Comparison of ENCODE assay signal across 8 cellular contexts in genomic region chr11:12195773-12196172, GRCh38.
DNase-seq lines count a peak whose midpoint lies in the region; ATAC-seq and TF ChIP-seq lines count a peak whose summit lies in the region.

No MANE protein-coding gene starts in this region.

- H3K4me1 Mint-ChIP-seq in Caco-2 (ENCODE audit: low read depth, unreplicated experiment) = peaks cover 60% of the 10 kb centered on the region
- peaks cover 69% of the 10 kb centered on the region for H3K4me1 Mint-ChIP-seq in central memory CD8-positive, alpha-beta T cell

- no peaks in the 10 kb centered on the region for H3K27me3 Mint-ChIP-seq in Caco-2 (ENCODE audit: insufficient read depth, unreplicated experiment)
- H3K27me3 Mint-ChIP-seq in central memory CD8-positive, alpha-beta T cell = no peaks in the 10 kb centered on the region

- no TSS peak for BruUV-seq in Caco-2 (replicated peaks; lab: Mats Ljungman, UMichigan)

- no peaks in the 10 kb centered on the region for H3K9me3 Mint-ChIP-seq in Caco-2 (ENCODE audit: unreplicated experiment)
- H3K9me3 Mint-ChIP-seq in central memory CD8-positive, alpha-beta T cell = no peaks in the 10 kb centered on the region

- H3K4me1 ChIP-seq in Caco-2 (peaks cover 68% of the 10 kb centered on the region), RWPE2 (ENCODE audit: insufficient read depth, poor library complexity, severe bottlenecking) (peaks cover 15% of the 10 kb centered on the region)

- ATAC-seq in GM21723 (IDR thresholded peaks at IDR 0.05; ENCODE audit: unreplicated experiment) (peak; percentile 79), RWPE2 (ENCODE audit: low read depth) (no peak)
- peak; percentile 95 for ATAC-seq in central memory CD8-positive, alpha-beta T cell (replicated peaks; ENCODE audit: extremely low read depth, poor library complexity, severe bottlenecking)

- H3K27me3 ChIP-seq in Caco-2 (replicated peaks; ENCODE audit: control insufficient read depth, insufficient read depth, low read length) (no peaks in the 10 kb centered on the region), RWPE2 (ENCODE audit: insufficient read depth, poor library complexity, severe bottlenecking) (no peaks in the 10 kb centered on the region)

- peak overlapping the region; percentile 8 for H3K27ac Mint-ChIP-seq in Caco-2 (ENCODE audit: unreplicated experiment)
- peak overlapping the region; percentile 94 for H3K27ac Mint-ChIP-seq in central memory CD8-positive, alpha-beta T cell (ENCODE audit: low read depth)

- no peak overlapping the region for H3K4me3 Mint-ChIP-seq in Caco-2 (ENCODE audit: unreplicated experiment)
- H3K4me3 Mint-ChIP-seq in central memory CD8-positive, alpha-beta T cell = peak overlapping the region; percentile 85

- POLR2A ChIA-PET in Caco-2 (lab: Charles Lee) = no interaction called here

- DNase-seq in Caco-2 (no peak), RWPE2 (ENCODE audit: low spot score) (no peak), T1000 (lab: John Stamatoyannopoulos, UW) (no peak), HuH-7 (ENCODE audit: low spot score) (no peak), NCI-H1092 treated with DMSO at 0.1 percent for 48 hours (lab: John Stamatoyannopoulos, UW) (no peak), NCI-H2171 (lab: John Stamatoyannopoulos, UW) (no peak)
- DNase-seq in central memory CD8-positive, alpha-beta T cell (ENCODE audit: low spot score in 2 of 2) = peak in 1 of 2 donors; percentile 56

- intact Hi-C loops in Caco-2 (cut with micrococcal nuclease; ENCODE audit: unreplicated experiment) = no loop called here

- H3K4me3 ChIP-seq in Caco-2 (ENCODE audit: low read depth, low read length) (no peak overlapping the region), RWPE2 (ENCODE audit: severe bottlenecking) (no peak overlapping the region)

- H3K36me3 ChIP-seq in Caco-2 (ENCODE audit: control insufficient read depth, insufficient read depth, low read length) (0 out of 2 replicates have a peak, but pooled peaks cover 4% of the 10 kb centered on the region), RWPE2 (ENCODE audit: low read depth) (peaks cover 65% of the 10 kb centered on the region)

- peak overlapping the region; percentile 99 for H3K27ac ChIP-seq in RWPE2 (ENCODE audit: poor library complexity, severe bottlenecking)

- TF ChIP-seq CTCF in Caco-2 (IDR thresholded peaks at IDR 0.05; ENCODE audit: insufficient read depth in 1 of 2, low read depth in 1 of 2, low read length in 1 of 2, severe bottlenecking in 1 of 2, unreplicated experiment in 1 of 2) = no peak
- TF ChIP-seq CTCF in RWPE2 (IDR thresholded peaks at IDR 0.05; ENCODE audit: poor library complexity, severe bottlenecking) = no peak

- CTCF ChIA-PET in Caco-2 (lab: Charles Lee) = no interaction called here

- peaks cover 48% of the 10 kb centered on the region for H3K36me3 Mint-ChIP-seq in Caco-2 (ENCODE audit: insufficient read depth, unreplicated experiment)
- peaks cover 9% of the 10 kb centered on the region for H3K36me3 Mint-ChIP-seq in central memory CD8-positive, alpha-beta T cell (ENCODE audit: insufficient read depth)

- no peaks in the 10 kb centered on the region for H3K9me3 ChIP-seq in Caco-2
- H3K9me3 ChIP-seq in RWPE2 (ENCODE audit: severe bottlenecking) = no peaks in the 10 kb centered on the region
